ENCODE assay signal across 1 cellular context in genomic region chr11:93741094-93741881, GRCh38.
A peak's percentile ranks its signal among the peaks of the same experiment; 100 is the strongest.
TF ChIP-seq lines count a peak whose summit lies in the region.

Gene C11orf54, plus strand, starts transcription at chr11:93741672. Its CDS starts 5,722 bp downstream, at chr11:93747394.
A gene with protein sequence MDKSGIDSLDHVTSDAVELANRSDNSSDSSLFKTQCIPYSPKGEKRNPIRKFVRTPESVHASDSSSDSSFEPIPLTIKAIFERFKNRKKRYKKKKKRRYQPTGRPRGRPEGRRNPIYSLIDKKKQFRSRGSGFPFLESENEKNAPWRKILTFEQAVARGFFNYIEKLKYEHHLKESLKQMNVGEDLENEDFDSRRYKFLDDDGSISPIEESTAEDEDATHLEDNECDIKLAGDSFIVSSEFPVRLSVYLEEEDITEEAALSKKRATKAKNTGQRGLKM (minus strand): TSS chr11:93741495. CDS start chr11:93739304, 2,191 bp downstream.

TF ChIP-seq in K562, 482 proteins besides CTCF, POLR2A, EP300 and RAD21 (continued from another document):
- TF ChIP-seq THRB (CRISPR knock-in tag; conservative IDR thresholded peaks at IDR 0.05) (0 out of 2 replicates have a peak, but pooled peaks have one; percentile 63), CHD2 (IDR thresholded peaks at IDR 0.05; ENCODE audit: low read depth, low read length) (peak; percentile 95), PTBP1 (IDR thresholded peaks at IDR 0.05; ENCODE audit: low read depth, low read length) (no peak), RBBP5 (IDR thresholded peaks at IDR 0.05; ENCODE audit: borderline replicate concordance, insufficient read depth, low read length, poor library complexity, severe bottlenecking) (peak; percentile 77), RBM34 (IDR thresholded peaks at IDR 0.05; ENCODE audit: borderline replicate concordance, insufficient read depth, low read length) (no peak), NCOR1 (IDR thresholded peaks at IDR 0.05) (peak; percentile 20; the same call in 1 of the 2 replicates), MTA3 (IDR thresholded peaks at IDR 0.05; ENCODE audit: borderline replicate concordance) (peak; percentile 77; the same call in 1 of the 2 replicates), HSF4 (CRISPR knock-in tag; IDR thresholded peaks at IDR 0.05; ENCODE audit: borderline replicate concordance) (no peak), LARP7 (IDR thresholded peaks at IDR 0.05) (peak; percentile 83), ARID2 (IDR thresholded peaks at IDR 0.05) (peak; percentile 34; the same call in 1 of the 2 replicates), RBFOX2 (IDR thresholded peaks at IDR 0.05; ENCODE audit: low read depth, low read length) (peak; percentile 100), RB1 (IDR thresholded peaks at IDR 0.05; ENCODE audit: low read depth) (no peak; the same call in 1 of the 2 replicates), ZKSCAN1 (IDR thresholded peaks at IDR 0.05; ENCODE audit: low read depth, low read length) (0 out of 2 replicates have a peak, but pooled peaks have one; percentile 25), L3MBTL2 (IDR thresholded peaks at IDR 0.05) (peak; percentile 62; the same call in 1 of the 2 replicates), TOE1 (IDR thresholded peaks at IDR 0.05; ENCODE audit: borderline replicate concordance) (peak; percentile 51; the same call in 1 of the 2 replicates), TOE1 (CRISPR knock-in tag; IDR thresholded peaks at IDR 0.05; ENCODE audit: borderline replicate concordance, low read depth) (no peak), TAF1 (IDR thresholded peaks at IDR 0.05; ENCODE audit: control insufficient read depth, extremely low read depth, insufficient read depth, low read length, severe bottlenecking) (peak; percentile 99), ETV5 (CRISPR knock-in tag; IDR thresholded peaks at IDR 0.05; ENCODE audit: low read depth) (peak; percentile 57; the same call in 1 of the 2 replicates), SP1 (CRISPR knock-in tag; IDR thresholded peaks at IDR 0.05) (peak; percentile 85), PHB2 (IDR thresholded peaks at IDR 0.05; ENCODE audit: low read depth) (no peak), TRIM24 (IDR thresholded peaks at IDR 0.05) (0 out of 4 replicates have a peak, but pooled peaks of 1 of the 2 experiments have one; percentile 10), CAMTA2 (CRISPR knock-in tag; conservative IDR thresholded peaks at IDR 0.05) (peak; percentile 62; the same call in 1 of the 2 replicates), SMAD4 (CRISPR knock-in tag; conservative IDR thresholded peaks at IDR 0.05) (0 out of 2 replicates have a peak, but pooled peaks have one; percentile 40), MAZ (CRISPR knock-in tag; conservative IDR thresholded peaks at IDR 0.05 in 1 of 2, IDR thresholded peaks at IDR 0.05 in 1 of 2) (peak; percentile 15 to 71; a peak in 1 of 4 replicates), MYNN (IDR thresholded peaks at IDR 0.05) (0 out of 2 replicates have a peak, but pooled peaks have one; percentile 39), MYNN (CRISPR knock-in tag; IDR thresholded peaks at IDR 0.05) (no peak), EGR1 (conservative IDR thresholded peaks at IDR 0.05) (peak; percentile 88), MTA2 (IDR thresholded peaks at IDR 0.05; ENCODE audit: low read depth) (no peak), SUPT5H (IDR thresholded peaks at IDR 0.05) (peak; percentile 99)
- TF ChIP-seq, protein P1, sequence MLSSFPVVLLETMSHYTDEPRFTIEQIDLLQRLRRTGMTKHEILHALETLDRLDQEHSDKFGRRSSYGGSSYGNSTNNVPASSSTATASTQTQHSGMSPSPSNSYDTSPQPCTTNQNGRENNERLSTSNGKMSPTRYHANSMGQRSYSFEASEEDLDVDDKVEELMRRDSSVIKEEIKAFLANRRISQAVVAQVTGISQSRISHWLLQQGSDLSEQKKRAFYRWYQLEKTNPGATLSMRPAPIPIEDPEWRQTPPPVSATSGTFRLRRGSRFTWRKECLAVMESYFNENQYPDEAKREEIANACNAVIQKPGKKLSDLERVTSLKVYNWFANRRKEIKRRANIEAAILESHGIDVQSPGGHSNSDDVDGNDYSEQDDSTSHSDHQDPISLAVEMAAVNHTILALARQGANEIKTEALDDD (IDR thresholded peaks at IDR 0.05): peak; percentile 68
- TF ChIP-seq, protein P2, sequence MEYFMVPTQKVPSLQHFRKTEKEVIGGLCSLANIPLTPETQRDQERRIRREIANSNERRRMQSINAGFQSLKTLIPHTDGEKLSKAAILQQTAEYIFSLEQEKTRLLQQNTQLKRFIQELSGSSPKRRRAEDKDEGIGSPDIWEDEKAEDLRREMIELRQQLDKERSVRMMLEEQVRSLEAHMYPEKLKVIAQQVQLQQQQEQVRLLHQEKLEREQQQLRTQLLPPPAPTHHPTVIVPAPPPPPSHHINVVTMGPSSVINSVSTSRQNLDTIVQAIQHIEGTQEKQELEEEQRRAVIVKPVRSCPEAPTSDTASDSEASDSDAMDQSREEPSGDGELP (CRISPR knock-in tag; IDR thresholded peaks at IDR 0.05; ENCODE audit: borderline replicate concordance): peak; percentile 50
- TF ChIP-seq, protein P3, sequence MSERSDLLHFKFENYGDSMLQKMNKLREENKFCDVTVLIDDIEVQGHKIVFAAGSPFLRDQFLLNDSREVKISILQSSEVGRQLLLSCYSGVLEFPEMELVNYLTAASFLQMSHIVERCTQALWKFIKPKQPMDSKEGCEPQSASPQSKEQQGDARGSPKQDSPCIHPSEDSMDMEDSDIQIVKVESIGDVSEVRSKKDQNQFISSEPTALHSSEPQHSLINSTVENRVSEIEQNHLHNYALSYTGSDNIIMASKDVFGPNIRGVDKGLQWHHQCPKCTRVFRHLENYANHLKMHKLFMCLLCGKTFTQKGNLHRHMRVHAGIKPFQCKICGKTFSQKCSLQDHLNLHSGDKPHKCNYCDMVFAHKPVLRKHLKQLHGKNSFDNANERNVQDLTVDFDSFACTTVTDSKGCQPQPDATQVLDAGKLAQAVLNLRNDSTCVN (CRISPR knock-in tag; IDR thresholded peaks at IDR 0.05): peak; percentile 16; the same call in 1 of the 2 replicates
- TF ChIP-seq, protein P4, sequence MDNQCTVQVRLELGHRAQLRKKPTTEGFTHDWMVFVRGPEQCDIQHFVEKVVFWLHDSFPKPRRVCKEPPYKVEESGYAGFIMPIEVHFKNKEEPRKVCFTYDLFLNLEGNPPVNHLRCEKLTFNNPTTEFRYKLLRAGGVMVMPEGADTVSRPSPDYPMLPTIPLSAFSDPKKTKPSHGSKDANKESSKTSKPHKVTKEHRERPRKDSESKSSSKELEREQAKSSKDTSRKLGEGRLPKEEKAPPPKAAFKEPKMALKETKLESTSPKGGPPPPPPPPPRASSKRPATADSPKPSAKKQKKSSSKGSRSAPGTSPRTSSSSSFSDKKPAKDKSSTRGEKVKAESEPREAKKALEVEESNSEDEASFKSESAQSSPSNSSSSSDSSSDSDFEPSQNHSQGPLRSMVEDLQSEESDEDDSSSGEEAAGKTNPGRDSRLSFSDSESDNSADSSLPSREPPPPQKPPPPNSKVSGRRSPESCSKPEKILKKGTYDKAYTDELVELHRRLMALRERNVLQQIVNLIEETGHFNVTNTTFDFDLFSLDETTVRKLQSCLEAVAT (IDR thresholded peaks at IDR 0.05): peak; percentile 52 to 87; a peak in 3 of 4 replicates
- TF ChIP-seq, protein P5, sequence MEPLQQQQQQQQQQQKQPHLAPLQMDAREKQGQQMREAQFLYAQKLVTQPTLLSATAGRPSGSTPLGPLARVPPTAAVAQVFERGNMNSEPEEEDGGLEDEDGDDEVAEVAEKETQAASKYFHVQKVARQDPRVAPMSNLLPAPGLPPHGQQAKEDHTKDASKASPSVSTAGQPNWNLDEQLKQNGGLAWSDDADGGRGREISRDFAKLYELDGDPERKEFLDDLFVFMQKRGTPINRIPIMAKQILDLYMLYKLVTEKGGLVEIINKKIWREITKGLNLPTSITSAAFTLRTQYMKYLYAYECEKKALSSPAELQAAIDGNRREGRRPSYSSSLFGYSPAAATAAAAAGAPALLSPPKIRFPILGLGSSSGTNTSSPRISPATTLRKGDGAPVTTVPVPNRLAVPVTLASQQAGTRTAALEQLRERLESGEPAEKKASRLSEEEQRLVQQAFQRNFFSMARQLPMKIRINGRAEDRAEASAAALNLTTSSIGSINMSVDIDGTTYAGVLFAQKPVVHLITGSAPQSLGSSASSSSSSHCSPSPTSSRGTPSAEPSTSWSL (CRISPR knock-in tag; IDR thresholded peaks at IDR 0.05; ENCODE audit: borderline replicate concordance): no peak
- TF ChIP-seq, protein P6, sequence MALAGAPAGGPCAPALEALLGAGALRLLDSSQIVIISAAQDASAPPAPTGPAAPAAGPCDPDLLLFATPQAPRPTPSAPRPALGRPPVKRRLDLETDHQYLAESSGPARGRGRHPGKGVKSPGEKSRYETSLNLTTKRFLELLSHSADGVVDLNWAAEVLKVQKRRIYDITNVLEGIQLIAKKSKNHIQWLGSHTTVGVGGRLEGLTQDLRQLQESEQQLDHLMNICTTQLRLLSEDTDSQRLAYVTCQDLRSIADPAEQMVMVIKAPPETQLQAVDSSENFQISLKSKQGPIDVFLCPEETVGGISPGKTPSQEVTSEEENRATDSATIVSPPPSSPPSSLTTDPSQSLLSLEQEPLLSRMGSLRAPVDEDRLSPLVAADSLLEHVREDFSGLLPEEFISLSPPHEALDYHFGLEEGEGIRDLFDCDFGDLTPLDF (CRISPR knock-in tag; IDR thresholded peaks at IDR 0.05): peak; percentile 72; the same call in 1 of the 2 replicates
